In genomic region chr20:57061058-57061900, GRCh38 we compare ENCODE assay signal across 9 cellular contexts.
DNase-seq lines count a peak whose midpoint lies in the region; ATAC-seq, FAIRE-seq and TF ChIP-seq lines count a peak whose summit lies in the region.
"Had no signal": no experiment of that assay in that cellular context is flagged by ENCODE, and none has a peak within 500 bp of the region (broad histone marks: within the 10 kb centered on the region; RNA-seq: fewer than 3 reads in every experiment).

No MANE protein-coding gene starts in this region.

- POLR2A ChIA-PET in PC-3 (lab: Charles Lee; ENCODE audit: unreplicated experiment), result interaction anchor here (0.6 kb wide), 1 partner anchor 425 kb away, joined by 4 read pairs; no protein-coding TSS in a partner anchor

- H3K36me3 ChIP-seq in PC-3 (ENCODE audit: low read depth, low read length), result no peaks in the 10 kb centered on the region
- H3K36me3 ChIP-seq in spleen, result no peaks in the 10 kb centered on the region

- intact Hi-C loops in activated naive CD4-positive, alpha-beta T cell treated with anti-CD3 and anti-CD28 coated beads for 36 hours (cut with micrococcal nuclease), result loop anchor here (2.0 kb wide), 1 partner anchor 510 kb away; no protein-coding TSS in a partner anchor
- intact Hi-C loops in PC-3 (cut with micrococcal nuclease) (loop anchor here (2.0 to 5.0 kb wide), 2 partner anchors 76 to 509 kb away; no protein-coding TSS in a partner anchor), spleen (cut with DNase I; ENCODE audit: low total_unique reads) (no loop called here)

- H3K9me3 ChIP-seq in PC-3 (ENCODE audit: low read length) (no peaks in the 10 kb centered on the region), spleen (no peaks in the 10 kb centered on the region)

- TF ChIP-seq CTCF in PC-3 (conservative IDR thresholded peaks at IDR 0.05; ENCODE audit: low read depth, low read length) (peak; percentile 83), fibroblast of mammary gland (conservative IDR thresholded peaks at IDR 0.05; ENCODE audit: control insufficient read depth, insufficient read depth, low read depth, low read length) (peak; percentile 31), spleen (IDR thresholded peaks at IDR 0.05 in 8 of 11, conservative IDR thresholded peaks at IDR 0.05 in 3 of 11) (no peak)

- peak; percentile 13 for DNase-seq in activated naive CD4-positive, alpha-beta T cell treated with anti-CD3 and anti-CD28 coated beads for 36 hours
- no peak for DNase-seq in activated naive CD4-positive, alpha-beta T cell treated with Interleukin-2 at 50 U/mL for 16 hours
- DNase-seq in PC-3 (peak; percentile 68), fibroblast of mammary gland (ENCODE audit: low read depth) (no peak), urothelium cell line (ENCODE audit: low spot score) (peak; percentile 64), spleen (no peak), NCI-H2029 treated with DMSO at 0.1 percent for 48 hours (lab: John Stamatoyannopoulos, UW) (no peak)

- TF ChIP-seq POLR2A in spleen (IDR thresholded peaks at IDR 0.05), result no peak

- no peaks in the 10 kb centered on the region for H3K27me3 ChIP-seq in PC-3 (ENCODE audit: low read length)
- H3K27me3 ChIP-seq in spleen (replicated peaks in 1 of 7), result peaks cover 0 to 59% (median 0%) of the 10 kb centered on the region in 7 donors

- H3K4me3 Mint-ChIP-seq in activated naive CD4-positive, alpha-beta T cell treated with anti-CD3 and anti-CD28 coated beads for 36 hours, result no peak overlapping the region

- no peak for FAIRE-seq in urothelium cell line (lab: Jason Lieb, UNC)

- peak overlapping the region; percentile 87 for H3K27ac ChIP-seq in PC-3 (ENCODE audit: low read length)
- no peak overlapping the region for H3K27ac ChIP-seq in spleen

- H2AFZ ChIP-seq in PC-3 (ENCODE audit: low read length), result peak overlapping the region; percentile 16; the same call in 1 of the 2 replicates

- peak; percentile 37; the same call in 1 of the 2 replicates for ATAC-seq in PC-3
- no peak for ATAC-seq in GM18873 (IDR thresholded peaks at IDR 0.05; ENCODE audit: low FRiP score, unreplicated experiment)

- H3K27me3 Mint-ChIP-seq in activated naive CD4-positive, alpha-beta T cell treated with anti-CD3 and anti-CD28 coated beads for 36 hours (ENCODE audit: low read depth), result peaks cover 27% of the 10 kb centered on the region

- CTCF ChIA-PET in activated naive CD4-positive, alpha-beta T cell treated with anti-CD3 and anti-CD28 coated beads for 36 hours (lab: Charles Lee), result interaction anchor here (1.4 kb wide), 1 partner anchor 510 kb away, joined by 5 read pairs; no protein-coding TSS in a partner anchor
- CTCF ChIA-PET in PC-3 (lab: Charles Lee), result interaction anchor here (0.8 kb wide), 2 partner anchors 431 to 506 kb away, joined by 3 to 4 read pairs; no protein-coding TSS in a partner anchor

- no peaks in the 10 kb centered on the region for H3K9me3 Mint-ChIP-seq in activated naive CD4-positive, alpha-beta T cell treated with anti-CD3 and anti-CD28 coated beads for 36 hours
- H3K9me3 Mint-ChIP-seq: T-helper 2 cell treated with Interferon-gamma antibody and Interleukin-4, amounts not matched to agents 5 μg/mL and 100 μg/mL, for 36 hours had no signal

- H3K36me3 Mint-ChIP-seq in activated naive CD4-positive, alpha-beta T cell treated with anti-CD3 and anti-CD28 coated beads for 36 hours (ENCODE audit: low read depth), result no peaks in the 10 kb centered on the region

- 43 to 58% (median 53%) methylated on average over 14 of the region's 14 CpGs for WGBS in spleen, 5 donors

- H3K9ac ChIP-seq in PC-3 (ENCODE audit: low read length), result peak overlapping the region; percentile 52

- no peaks in the 10 kb centered on the region for H3K4me1 Mint-ChIP-seq in activated naive CD4-positive, alpha-beta T cell treated with anti-CD3 and anti-CD28 coated beads for 36 hours (ENCODE audit: low read depth)

- no TSS peak for BruUV-seq in PC-3 (replicated peaks; lab: Mats Ljungman, UMichigan)

- H4K20me1 ChIP-seq in PC-3 (ENCODE audit: low read length), result no peaks in the 10 kb centered on the region

- H3K9me2 ChIP-seq in PC-3 (replicated peaks; ENCODE audit: low read length), result no peaks in the 10 kb centered on the region

- peak overlapping the region; percentile 66 for H3K4me2 ChIP-seq in PC-3 (ENCODE audit: low read length)

- H3K79me2 ChIP-seq in PC-3 (ENCODE audit: low read length), result no peaks in the 10 kb centered on the region

- no peaks in the 10 kb centered on the region for H3F3A ChIP-seq in PC-3 (ENCODE audit: low read length, unreplicated experiment)

- H3K4me3 ChIP-seq in PC-3 (ENCODE audit: low read length) (peak overlapping the region; percentile 20; the same call in 1 of the 2 replicates), fibroblast of mammary gland (ENCODE audit: control insufficient read depth, low read depth, low read length) (no peak overlapping the region), spleen (no peak overlapping the region)

- H3K4me1 ChIP-seq in PC-3 (ENCODE audit: insufficient read depth, low read length) (peaks cover 39% of the 10 kb centered on the region), spleen (no peaks in the 10 kb centered on the region)

- H3K27ac Mint-ChIP-seq in activated naive CD4-positive, alpha-beta T cell treated with anti-CD3 and anti-CD28 coated beads for 36 hours, result no peak overlapping the region
- H3K27ac Mint-ChIP-seq: T-helper 2 cell treated with Interferon-gamma antibody and Interleukin-4, amounts not matched to agents 5 μg/mL and 100 μg/mL, for 36 hours had no signal

Comparison
In these comparisons a context has a peak if more than half of its experiments do, and no peak if none do; other contexts are left out.
1. DNase-seq: peak in activated naive CD4-positive, alpha-beta T cell treated with anti-CD3 and anti-CD28 coated beads for 36 hours (single experiment), PC-3 (single experiment) and urothelium cell line (single experiment); none in activated naive CD4-positive, alpha-beta T cell treated with Interleukin-2 at 50 U/mL for 16 hours (single experiment), fibroblast of mammary gland (single experiment), spleen (single experiment) and NCI-H2029 treated with DMSO at 0.1 percent for 48 hours (single experiment).
2. CTCF ChIP-seq: peak in PC-3 (single experiment) and fibroblast of mammary gland (single experiment); none in spleen (0 of 11).